1 cellular context compared by ENCODE assay signal in the genomic region with DNA sequence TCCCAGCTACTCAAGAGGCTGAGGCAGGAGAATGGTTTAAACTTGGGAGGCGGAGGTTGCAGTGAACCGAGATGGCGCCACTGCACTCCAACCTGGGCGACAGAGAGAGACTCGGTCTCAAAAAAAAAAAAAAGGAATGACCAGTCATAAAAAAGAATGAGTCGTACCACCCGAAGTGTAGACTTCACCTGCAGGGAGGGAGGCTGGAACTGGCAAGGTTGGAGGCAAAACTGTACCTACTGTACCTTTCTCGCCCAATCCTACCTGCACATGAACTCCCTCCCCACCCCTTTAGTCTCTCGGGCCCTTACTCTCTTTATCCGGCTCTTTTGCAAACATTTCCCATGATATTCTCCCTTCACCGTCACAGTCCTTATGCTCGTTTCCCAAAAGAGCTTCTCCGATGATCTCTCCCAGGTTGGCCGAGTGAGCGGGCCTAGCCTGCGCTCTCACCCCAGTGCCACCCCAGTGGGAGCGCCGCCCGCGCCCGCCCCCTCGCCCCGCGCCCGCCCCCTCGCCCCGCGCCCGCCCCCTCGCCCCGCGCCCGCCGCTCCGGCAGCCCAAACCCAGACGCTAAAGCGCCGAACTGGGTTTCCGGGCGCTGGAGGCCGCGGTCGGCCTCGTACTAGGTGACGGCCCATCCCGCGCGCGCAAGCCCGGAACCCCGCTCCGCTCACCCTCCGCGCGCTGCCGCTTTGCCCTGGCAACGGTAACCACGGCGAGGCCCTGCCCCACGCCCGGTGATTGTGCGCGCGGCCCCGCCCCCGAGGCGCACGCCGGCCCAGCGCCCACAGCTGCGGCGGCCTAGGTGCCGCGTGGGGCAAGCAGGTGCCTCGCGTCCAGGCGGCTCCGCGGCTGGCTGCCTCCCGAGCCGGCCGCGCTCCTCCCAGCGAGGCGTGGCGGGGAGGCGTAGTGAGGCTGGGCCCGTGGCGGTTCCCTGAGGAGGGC.
TF ChIP-seq lines count a peak whose summit lies in the region.

A gene (plus strand): TSS at position 772 of the 948 bp plus-strand sequence. CDS start 294 bp downstream, outside the sequence.

TF ChIP-seq in HEK293, 187 proteins besides CTCF, POLR2A, EP300 and RAD21 (continued from another document):
- TF ChIP-seq ZNF558 (tag by site-specific recombination; IDR thresholded peaks at IDR 0.05) (0 out of 2 replicates have a peak, but pooled peaks have one; percentile 23), YY2 (tag by site-specific recombination; IDR thresholded peaks at IDR 0.05) (no peak), ZFHX2 (tag by site-specific recombination; conservative IDR thresholded peaks at IDR 0.05) (peak; percentile 38; the same call in 1 of the 2 replicates), ZNF596 (tag by site-specific recombination; IDR thresholded peaks at IDR 0.05) (no peak), ZNF121 (tag by site-specific recombination; IDR thresholded peaks at IDR 0.05) (no peak), SETDB1 (IDR thresholded peaks at IDR 0.05; ENCODE audit: insufficient read length, low read length) (no peak), ZNF600 (tag by site-specific recombination; IDR thresholded peaks at IDR 0.05) (no peak), KLF8 (tag by site-specific recombination; IDR thresholded peaks at IDR 0.05) (0 out of 2 replicates have a peak, but pooled peaks have one; percentile 35), ZNF510 (tag by site-specific recombination; IDR thresholded peaks at IDR 0.05; ENCODE audit: insufficient replicate concordance) (no peak)
- TF ChIP-seq, protein P1, sequence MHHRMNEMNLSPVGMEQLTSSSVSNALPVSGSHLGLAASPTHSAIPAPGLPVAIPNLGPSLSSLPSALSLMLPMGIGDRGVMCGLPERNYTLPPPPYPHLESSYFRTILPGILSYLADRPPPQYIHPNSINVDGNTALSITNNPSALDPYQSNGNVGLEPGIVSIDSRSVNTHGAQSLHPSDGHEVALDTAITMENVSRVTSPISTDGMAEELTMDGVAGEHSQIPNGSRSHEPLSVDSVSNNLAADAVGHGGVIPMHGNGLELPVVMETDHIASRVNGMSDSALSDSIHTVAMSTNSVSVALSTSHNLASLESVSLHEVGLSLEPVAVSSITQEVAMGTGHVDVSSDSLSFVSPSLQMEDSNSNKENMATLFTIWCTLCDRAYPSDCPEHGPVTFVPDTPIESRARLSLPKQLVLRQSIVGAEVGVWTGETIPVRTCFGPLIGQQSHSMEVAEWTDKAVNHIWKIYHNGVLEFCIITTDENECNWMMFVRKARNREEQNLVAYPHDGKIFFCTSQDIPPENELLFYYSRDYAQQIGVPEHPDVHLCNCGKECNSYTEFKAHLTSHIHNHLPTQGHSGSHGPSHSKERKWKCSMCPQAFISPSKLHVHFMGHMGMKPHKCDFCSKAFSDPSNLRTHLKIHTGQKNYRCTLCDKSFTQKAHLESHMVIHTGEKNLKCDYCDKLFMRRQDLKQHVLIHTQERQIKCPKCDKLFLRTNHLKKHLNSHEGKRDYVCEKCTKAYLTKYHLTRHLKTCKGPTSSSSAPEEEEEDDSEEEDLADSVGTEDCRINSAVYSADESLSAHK (tag by site-specific recombination; IDR thresholded peaks at IDR 0.05) = 0 out of 2 replicates have a peak, but pooled peaks have one; percentile 7
- TF ChIP-seq, protein P2, sequence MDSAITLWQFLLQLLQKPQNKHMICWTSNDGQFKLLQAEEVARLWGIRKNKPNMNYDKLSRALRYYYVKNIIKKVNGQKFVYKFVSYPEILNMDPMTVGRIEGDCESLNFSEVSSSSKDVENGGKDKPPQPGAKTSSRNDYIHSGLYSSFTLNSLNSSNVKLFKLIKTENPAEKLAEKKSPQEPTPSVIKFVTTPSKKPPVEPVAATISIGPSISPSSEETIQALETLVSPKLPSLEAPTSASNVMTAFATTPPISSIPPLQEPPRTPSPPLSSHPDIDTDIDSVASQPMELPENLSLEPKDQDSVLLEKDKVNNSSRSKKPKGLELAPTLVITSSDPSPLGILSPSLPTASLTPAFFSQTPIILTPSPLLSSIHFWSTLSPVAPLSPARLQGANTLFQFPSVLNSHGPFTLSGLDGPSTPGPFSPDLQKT (IDR thresholded peaks at IDR 0.05; ENCODE audit: borderline replicate concordance, low read depth, low read length) = no peak
- TF ChIP-seq, protein P3, sequence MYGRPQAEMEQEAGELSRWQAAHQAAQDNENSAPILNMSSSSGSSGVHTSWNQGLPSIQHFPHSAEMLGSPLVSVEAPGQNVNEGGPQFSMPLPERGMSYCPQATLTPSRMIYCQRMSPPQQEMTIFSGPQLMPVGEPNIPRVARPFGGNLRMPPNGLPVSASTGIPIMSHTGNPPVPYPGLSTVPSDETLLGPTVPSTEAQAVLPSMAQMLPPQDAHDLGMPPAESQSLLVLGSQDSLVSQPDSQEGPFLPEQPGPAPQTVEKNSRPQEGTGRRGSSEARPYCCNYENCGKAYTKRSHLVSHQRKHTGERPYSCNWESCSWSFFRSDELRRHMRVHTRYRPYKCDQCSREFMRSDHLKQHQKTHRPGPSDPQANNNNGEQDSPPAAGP (tag by site-specific recombination; IDR thresholded peaks at IDR 0.05) = no peak
